In genomic region chr17:64455993-64456885, GRCh38 we compare ENCODE assay signal across 11 cellular contexts. TPM values are rescaled to one million over a fixed set of nuclear protein-coding genes. Genes with fewer than 3 reads are reported as not detected.
A peak's percentile ranks its signal among the peaks of the same experiment; 100 is the strongest.
DNase-seq lines count a peak whose midpoint lies in the region; ATAC-seq, FAIRE-seq and TF ChIP-seq lines count a peak whose summit lies in the region.
"Had no signal": no experiment of that assay in that cellular context is flagged by ENCODE, and none has a peak within 500 bp of the region (broad histone marks: within the 10 kb centered on the region; RNA-seq: fewer than 3 reads in every experiment).

No MANE protein-coding gene starts in this region.

- H4K20me1 ChIP-seq in DND-41 (ENCODE audit: insufficient read depth, low read length) (no peaks in the 10 kb centered on the region), HepG2 (ENCODE audit: insufficient read depth, low read length) (no peaks in the 10 kb centered on the region)

- no peaks in the 10 kb centered on the region for H3K79me2 ChIP-seq in DND-41 (ENCODE audit: insufficient read depth, low read length)
- no peaks in the 10 kb centered on the region for H3K79me2 ChIP-seq in HepG2 (ENCODE audit: insufficient read depth, low read length)

- BruUV-seq in HepG2 (replicated peaks; lab: Mats Ljungman, UMichigan), result no TSS peak

- WGBS in HepG2 (ENCODE audit: low lambda C conversion rate), result 29% methylated on average over 8 of the region's 8 CpGs
- WGBS in thyroid gland, 2 donors, result 88 to 90% methylated on average over 8 of the region's 8 CpGs
- WGBS in esophagus squamous epithelium, 2 donors, result 61 to 71% methylated on average over 8 of the region's 8 CpGs

- H3K9ac ChIP-seq in DND-41 (ENCODE audit: low read depth, low read length) (no peak overlapping the region), HepG2 (ENCODE audit: insufficient read depth, low read depth, low read length) (no peak overlapping the region)
- H3K9ac ChIP-seq: neural progenitor cell had no signal

- in situ Hi-C loops in HepG2 (cut with HindIII; ENCODE audit: extremely low pct_ligation_motif_present, low pct_unique_long_range_greater_than_20kb), result no loop called here
- in situ Hi-C loops in gastrocnemius medialis (cut with MboI; ENCODE audit: low sequenced_read_pairs in 4 of 4), result no loop called here

- POLR2A ChIA-PET in HepG2 (lab: Yijun Ruan, JAX), result interaction anchor here (1.3 kb wide), 1 partner anchor 41 kb away, joined by 3 read pairs; the partner anchor contains the start of gene POLG2

- TF ChIP-seq POLR2A in HepG2 (IDR thresholded peaks at IDR 0.05; ENCODE audit: insufficient read depth in 1 of 2, low read depth in 2 of 2, low read length in 2 of 2) (no peak), gastrocnemius medialis (IDR thresholded peaks at IDR 0.05) (no peak), thyroid gland (IDR thresholded peaks at IDR 0.05) (no peak), esophagus squamous epithelium (IDR thresholded peaks at IDR 0.05) (no peak)

- no peaks in the 10 kb centered on the region for H3K36me3 ChIP-seq in DND-41 (ENCODE audit: insufficient read depth, low read length)
- H3K36me3 ChIP-seq in HepG2 (replicated peaks in 1 of 2; ENCODE audit: control insufficient read depth in 1 of 2, insufficient read depth in 2 of 2, low read length in 2 of 2), result no peaks in the 10 kb centered on the region
- no peaks in the 10 kb centered on the region for H3K36me3 ChIP-seq in gastrocnemius medialis
- H3K36me3 ChIP-seq in thyroid gland, result no peaks in the 10 kb centered on the region
- no peaks in the 10 kb centered on the region for H3K36me3 ChIP-seq in esophagus squamous epithelium
- H3K36me3 ChIP-seq: neural progenitor cell had no signal

- TF ChIP-seq CTCF in DND-41 (IDR thresholded peaks at IDR 0.05; ENCODE audit: borderline replicate concordance, extremely low read depth, low read length, poor library complexity, severe bottlenecking), result no peak
- TF ChIP-seq CTCF in HepG2 (CRISPR knock-in tag; IDR thresholded peaks at IDR 0.05), result no peak
- no peak for TF ChIP-seq CTCF in gastrocnemius medialis (IDR thresholded peaks at IDR 0.05 in 4 of 5, conservative IDR thresholded peaks at IDR 0.05 in 1 of 5)
- no peak for TF ChIP-seq CTCF in thyroid gland (IDR thresholded peaks at IDR 0.05)
- TF ChIP-seq CTCF in esophagus squamous epithelium (IDR thresholded peaks at IDR 0.05), result no peak

- ATAC-seq in DND-41 (ENCODE audit: insufficient read depth, low read depth), result peak; percentile 89
- ATAC-seq in HG03175 (IDR thresholded peaks at IDR 0.05; ENCODE audit: unreplicated experiment), result peak; percentile 64
- ATAC-seq in HepG2, result no peak
- ATAC-seq in gastrocnemius medialis, result no peak
- ATAC-seq in HG03442 (IDR thresholded peaks at IDR 0.05; ENCODE audit: unreplicated experiment), result no peak

- intact Hi-C loops in HepG2 (cut with micrococcal nuclease; ENCODE audit: unreplicated experiment), result no loop called here
- intact Hi-C loops in gastrocnemius medialis (cut with DNase I; ENCODE audit: low total_unique reads), result no loop called here
- intact Hi-C loops in thyroid gland (cut with DNase I), result no loop called here
- intact Hi-C loops in esophagus squamous epithelium (cut with DNase I), result no loop called here

- H3K27ac ChIP-seq in DND-41 (ENCODE audit: low read length) (peak overlapping the region; percentile 63), HepG2 (ENCODE audit: extremely low read length, insufficient read depth, low read length) (no peak overlapping the region), gastrocnemius medialis (no peak overlapping the region), thyroid gland (no peak overlapping the region), esophagus squamous epithelium (no peak overlapping the region)
- H3K27ac ChIP-seq: neural progenitor cell had no signal

- CTCF ChIA-PET in HepG2 (lab: Yijun Ruan, JAX; ENCODE audit: low intra/inter-chr PET ratio, low total read pairs), result no interaction called here

- H3K9me3 ChIP-seq in DND-41 (ENCODE audit: insufficient read depth, low read length, severe bottlenecking) (no peaks in the 10 kb centered on the region), HepG2 (ENCODE audit: low read length) (no peaks in the 10 kb centered on the region), gastrocnemius medialis (no peaks in the 10 kb centered on the region), thyroid gland (no peaks in the 10 kb centered on the region), esophagus squamous epithelium (no peaks in the 10 kb centered on the region)

- no peak overlapping the region for H3K4me3 ChIP-seq in DND-41 (ENCODE audit: low read depth in 1 of 2, low read length in 2 of 2)
- H3K4me3 ChIP-seq in HepG2 (replicated peaks in 1 of 3; ENCODE audit: insufficient read depth in 1 of 3, low read depth in 2 of 3, low read length in 3 of 3), result no peak overlapping the region
- no peak overlapping the region for H3K4me3 ChIP-seq in gastrocnemius medialis
- no peak overlapping the region for H3K4me3 ChIP-seq in thyroid gland (replicated peaks in 1 of 3)
- H3K4me3 ChIP-seq in esophagus squamous epithelium, result no peak overlapping the region
- H3K4me3 ChIP-seq: neural progenitor cell had no signal

- FAIRE-seq in HepG2 (lab: Jason Lieb, UNC), result no peak

- no peak for TF ChIP-seq EP300 in HepG2 (IDR thresholded peaks at IDR 0.05; ENCODE audit: low read depth in 2 of 2, low read length in 2 of 2)
- TF ChIP-seq EP300 in HepG2 (CRISPR knock-in tag; IDR thresholded peaks at IDR 0.05; ENCODE audit: borderline replicate concordance), result no peak

- H2AFZ ChIP-seq in DND-41 (ENCODE audit: low read depth, low read length) (peak overlapping the region; percentile 61), HepG2 (ENCODE audit: low read length) (no peak overlapping the region)
- H2AFZ ChIP-seq: neural progenitor cell had no signal

- H3K27me3 ChIP-seq in DND-41 (ENCODE audit: insufficient read depth, low read length, poor library complexity), result no peaks in the 10 kb centered on the region
- H3K27me3 ChIP-seq in HepG2 (ENCODE audit: control insufficient read depth in 1 of 2, insufficient read depth in 2 of 2, low read length in 2 of 2), result peaks cover 0 to 11% of the 10 kb centered on the region in 2 experiments; a peak in 3 of 5 replicates
- no peaks in the 10 kb centered on the region for H3K27me3 ChIP-seq in gastrocnemius medialis
- no peaks in the 10 kb centered on the region for H3K27me3 ChIP-seq in thyroid gland
- H3K27me3 ChIP-seq in esophagus squamous epithelium, result no peaks in the 10 kb centered on the region
- H3K27me3 ChIP-seq: neural progenitor cell had no signal

- no peak for TF ChIP-seq RAD21 in HepG2 (CRISPR knock-in tag; IDR thresholded peaks at IDR 0.05)

- H3K4me2 ChIP-seq in DND-41 (ENCODE audit: insufficient read depth, low read length) (no peak overlapping the region), HepG2 (ENCODE audit: low read depth, low read length) (peak overlapping the region; percentile 33; the same call in 1 of the 2 replicates)
- H3K4me2 ChIP-seq: neural progenitor cell had no signal

- peaks cover 9% of the 10 kb centered on the region for H3K4me1 ChIP-seq in DND-41 (ENCODE audit: insufficient read depth, low read length)
- peaks cover 7% of the 10 kb centered on the region; the same call in 1 of the 2 replicates for H3K4me1 ChIP-seq in HepG2 (ENCODE audit: insufficient read depth, low read length)
- H3K4me1 ChIP-seq in gastrocnemius medialis, result no peaks in the 10 kb centered on the region
- peaks cover 0 to 7% of the 10 kb centered on the region in 2 donors for H3K4me1 ChIP-seq in thyroid gland
- no peaks in the 10 kb centered on the region for H3K4me1 ChIP-seq in esophagus squamous epithelium
- H3K4me1 ChIP-seq: neural progenitor cell had no signal

- DNase-seq in DND-41 (peak; percentile 29), SKM-1 treated with dmso at 0.1 percent for 144 hours (lab: John Stamatoyannopoulos, UW; ENCODE audit: unreplicated experiment) (peak; percentile 78), HepG2 (ENCODE audit: low spot score) (no peak), gastrocnemius medialis (no peak), thyroid gland (no peak), esophagus squamous epithelium (lab: John Stamatoyannopoulos, UW) (no peak)
- DNase-seq: activated naive CD4-positive, alpha-beta T cell; NCI-H2171 treated with DMSO at 0.1 percent for 48 hours had no signal

RNA-seq across cellular contexts. Expression of gene MILR1, which starts 7.3 kb away (rescaled TPM):
- total RNA-seq in HepG2 (2016; rRNA removed; fragmentation: Illumina TruSeq; extraction: Trizol), result 0.27 TPM in 1 of 2 replicates, not detected in the other
- total RNA-seq in HepG2 (2016; cell fraction: cytosol; rRNA removed; fragmentation: Illumina TruSeq; extraction: Trizol; ENCODE audit: low read depth), result not detected in 2 replicates
- total RNA-seq in HepG2 (2016; cell fraction: insoluble cytoplasmic fraction; rRNA removed; fragmentation: Illumina TruSeq; extraction: Trizol), result not detected in 2 replicates
- not detected in 2 replicates for total RNA-seq in HepG2 (2016; cell fraction: membrane; rRNA removed; fragmentation: Illumina TruSeq; extraction: Trizol)
- total RNA-seq in HepG2 (2016; cell fraction: nucleus; rRNA removed; fragmentation: Illumina TruSeq; extraction: Trizol), result not detected in 2 replicates
- polyA plus RNA-seq in HepG2 (2011; rRNA removed), result 0.98 and 1.7 TPM in 2 replicates
- polyA plus RNA-seq in HepG2 (2011; cell fraction: cytosol; rRNA removed), result 0.47 and 0.75 TPM in 2 replicates
- 0.80 and 1.5 TPM in 2 replicates for polyA plus RNA-seq in HepG2 (2011; cell fraction: nucleus; rRNA removed)
- 0.57 TPM in 1 of 2 replicates, not detected in the other for polyA plus RNA-seq in HepG2 (2012)
- polyA plus RNA-seq in HepG2 (2016; cell fraction: cytosol; fragmentation: Illumina TruSeq; extraction: Trizol; ENCODE audit: low read depth), result not detected in 2 replicates
- not detected in 2 replicates for polyA plus RNA-seq in HepG2 (2016; cell fraction: insoluble cytoplasmic fraction; fragmentation: Illumina TruSeq; extraction: Trizol; ENCODE audit: low read depth)
- 0.34 TPM in 1 of 2 replicates, not detected in the other for polyA plus RNA-seq in HepG2 (2016; cell fraction: membrane; fragmentation: Illumina TruSeq; extraction: Trizol; ENCODE audit: low read depth)
- 0.64 TPM in 1 of 2 replicates, not detected in the other for polyA plus RNA-seq in HepG2 (2016; cell fraction: nucleus; fragmentation: Illumina TruSeq; extraction: Trizol; ENCODE audit: insufficient read depth, low read depth)
- polyA minus RNA-seq in HepG2 (2011; rRNA and poly(A)+ RNA removed; ENCODE audit: low replicate concordance), result 0.72 TPM in 1 of 2 replicates, not detected in the other
- polyA minus RNA-seq in HepG2 (2011; cell fraction: cytosol; rRNA and poly(A)+ RNA removed), result not detected in 2 replicates
- polyA minus RNA-seq in HepG2 (2011; cell fraction: nucleus; rRNA and poly(A)+ RNA removed), result 1.2 and 2.5 TPM in 2 replicates
- total RNA-seq in gastrocnemius medialis, result 1 to 10 TPM in 2 of 4 donors, under 1 TPM in 1, not detected in 1; 0.76 to 3.3 (median 2.2) TPM
- 10 to 100 TPM in 1 of 4 donors, 1 to 10 TPM in 2, not detected in 1; 2.3 to 14.6 (median 6.8) TPM for total RNA-seq in thyroid gland
- total RNA-seq in esophagus squamous epithelium, result 1 to 10 TPM in 3 of 4 donors, under 1 TPM in 1; 0.79 to 8.1 (median 1.8) TPM

RNA-seq across cellular contexts. Expression of gene POLG2, which starts 40.6 kb away (rescaled TPM):
- total RNA-seq in HepG2 (2016; rRNA removed; fragmentation: Illumina TruSeq; extraction: Trizol) (16.2 and 25.5 TPM in 2 replicates), gastrocnemius medialis (1 to 10 TPM; 1.4 to 5.6 (median 2.6) TPM), thyroid gland (10 to 100 TPM; 10.6 to 15.0 (median 13.1) TPM), esophagus squamous epithelium (10 to 100 TPM in 1 of 4 donors, 1 to 10 TPM in 3; 3.9 to 12.0 (median 8.2) TPM)
- 6.2 and 6.5 TPM in 2 replicates for total RNA-seq in HepG2 (2016; cell fraction: cytosol; rRNA removed; fragmentation: Illumina TruSeq; extraction: Trizol; ENCODE audit: low read depth)
- total RNA-seq in HepG2 (2016; cell fraction: insoluble cytoplasmic fraction; rRNA removed; fragmentation: Illumina TruSeq; extraction: Trizol), result 17.1 and 25.1 TPM in 2 replicates
- 4.8 and 7.5 TPM in 2 replicates for total RNA-seq in HepG2 (2016; cell fraction: membrane; rRNA removed; fragmentation: Illumina TruSeq; extraction: Trizol)
- 40.2 and 43.9 TPM in 2 replicates for total RNA-seq in HepG2 (2016; cell fraction: nucleus; rRNA removed; fragmentation: Illumina TruSeq; extraction: Trizol)
- polyA plus RNA-seq in HepG2 (2011; rRNA removed), result 19.6 and 21.1 TPM in 2 replicates
- 7.1 and 7.7 TPM in 2 replicates for polyA plus RNA-seq in HepG2 (2011; cell fraction: cytosol; rRNA removed)
- polyA plus RNA-seq in HepG2 (2011; cell fraction: nucleus; rRNA removed), result 33.9 and 48.5 TPM in 2 replicates
- polyA plus RNA-seq in HepG2 (2012), result 20.6 and 26.0 TPM in 2 replicates
- 1.7 and 1.9 TPM in 2 replicates for polyA plus RNA-seq in HepG2 (2016; cell fraction: cytosol; fragmentation: Illumina TruSeq; extraction: Trizol; ENCODE audit: low read depth)
- 15.7 and 18.4 TPM in 2 replicates for polyA plus RNA-seq in HepG2 (2016; cell fraction: insoluble cytoplasmic fraction; fragmentation: Illumina TruSeq; extraction: Trizol; ENCODE audit: low read depth)
- polyA plus RNA-seq in HepG2 (2016; cell fraction: membrane; fragmentation: Illumina TruSeq; extraction: Trizol; ENCODE audit: low read depth), result 2.1 and 3.4 TPM in 2 replicates
- polyA plus RNA-seq in HepG2 (2016; cell fraction: nucleus; fragmentation: Illumina TruSeq; extraction: Trizol; ENCODE audit: insufficient read depth, low read depth), result 81.7 and 89.2 TPM in 2 replicates
- 8.5 and 12.3 TPM in 2 replicates for polyA minus RNA-seq in HepG2 (2011; rRNA and poly(A)+ RNA removed; ENCODE audit: low replicate concordance)
- 3.9 and 5.4 TPM in 2 replicates for polyA minus RNA-seq in HepG2 (2011; cell fraction: cytosol; rRNA and poly(A)+ RNA removed)
- polyA minus RNA-seq in HepG2 (2011; cell fraction: nucleus; rRNA and poly(A)+ RNA removed), result 61.8 and 78.0 TPM in 2 replicates

RNA-seq across cellular contexts. Expression of gene DDX5, which starts 49.9 kb away (rescaled TPM):
- total RNA-seq in HepG2 (2016; rRNA removed; fragmentation: Illumina TruSeq; extraction: Trizol), result 503 and 539 TPM in 2 replicates
- total RNA-seq in HepG2 (2016; cell fraction: cytosol; rRNA removed; fragmentation: Illumina TruSeq; extraction: Trizol; ENCODE audit: low read depth), result 84.1 and 89.7 TPM in 2 replicates
- 489 and 528 TPM in 2 replicates for total RNA-seq in HepG2 (2016; cell fraction: insoluble cytoplasmic fraction; rRNA removed; fragmentation: Illumina TruSeq; extraction: Trizol)
- 116 and 157 TPM in 2 replicates for total RNA-seq in HepG2 (2016; cell fraction: membrane; rRNA removed; fragmentation: Illumina TruSeq; extraction: Trizol)
- 878 and 919 TPM in 2 replicates for total RNA-seq in HepG2 (2016; cell fraction: nucleus; rRNA removed; fragmentation: Illumina TruSeq; extraction: Trizol)
- 622 and 684 TPM in 2 replicates for polyA plus RNA-seq in HepG2 (2011; rRNA removed)
- polyA plus RNA-seq in HepG2 (2011; cell fraction: cytosol; rRNA removed), result 569 and 613 TPM in 2 replicates
- polyA plus RNA-seq in HepG2 (2011; cell fraction: nucleus; rRNA removed), result 1,237 and 1,431 TPM in 2 replicates
- polyA plus RNA-seq in HepG2 (2012), result 388 and 421 TPM in 2 replicates
- 39.4 and 49.0 TPM in 2 replicates for polyA plus RNA-seq in HepG2 (2016; cell fraction: cytosol; fragmentation: Illumina TruSeq; extraction: Trizol; ENCODE audit: low read depth)
- 620 and 627 TPM in 2 replicates for polyA plus RNA-seq in HepG2 (2016; cell fraction: insoluble cytoplasmic fraction; fragmentation: Illumina TruSeq; extraction: Trizol; ENCODE audit: low read depth)
- polyA plus RNA-seq in HepG2 (2016; cell fraction: membrane; fragmentation: Illumina TruSeq; extraction: Trizol; ENCODE audit: low read depth), result 60.1 and 80.5 TPM in 2 replicates
- 1,021 and 1,036 TPM in 2 replicates for polyA plus RNA-seq in HepG2 (2016; cell fraction: nucleus; fragmentation: Illumina TruSeq; extraction: Trizol; ENCODE audit: insufficient read depth, low read depth)
- 1,158 and 1,526 TPM in 2 replicates for polyA minus RNA-seq in HepG2 (2011; rRNA and poly(A)+ RNA removed; ENCODE audit: low replicate concordance)
- polyA minus RNA-seq in HepG2 (2011; cell fraction: cytosol; rRNA and poly(A)+ RNA removed), result 501 and 518 TPM in 2 replicates
- 2,012 and 2,066 TPM in 2 replicates for polyA minus RNA-seq in HepG2 (2011; cell fraction: nucleus; rRNA and poly(A)+ RNA removed)
- total RNA-seq in gastrocnemius medialis, result 100 to 1,000 TPM; 450 to 771 (median 541) TPM
- total RNA-seq in thyroid gland, result 1,000 to 10,000 TPM in 3 of 4 donors, 100 to 1,000 TPM in 1; 895 to 1,792 (median 1,570) TPM
- total RNA-seq in esophagus squamous epithelium, result 100 to 1,000 TPM; 347 to 847 (median 488) TPM

RNA-seq across cellular contexts. Expression of gene CEP95, which starts 50.5 kb away (rescaled TPM):
- total RNA-seq in HepG2 (2016; rRNA removed; fragmentation: Illumina TruSeq; extraction: Trizol) (31.9 and 68.8 TPM in 2 replicates), gastrocnemius medialis (10 to 100 TPM in 3 of 4 donors, 1 to 10 TPM in 1; 6.5 to 18.8 (median 17.7) TPM), thyroid gland (10 to 100 TPM; 62.6 to 91.3 (median 75.8) TPM), esophagus squamous epithelium (10 to 100 TPM; 10.3 to 44.1 (median 23.6) TPM)
- 28.2 and 32.1 TPM in 2 replicates for total RNA-seq in HepG2 (2016; cell fraction: cytosol; rRNA removed; fragmentation: Illumina TruSeq; extraction: Trizol; ENCODE audit: low read depth)
- total RNA-seq in HepG2 (2016; cell fraction: insoluble cytoplasmic fraction; rRNA removed; fragmentation: Illumina TruSeq; extraction: Trizol), result 34.8 and 63.6 TPM in 2 replicates
- 29.6 and 34.9 TPM in 2 replicates for total RNA-seq in HepG2 (2016; cell fraction: membrane; rRNA removed; fragmentation: Illumina TruSeq; extraction: Trizol)
- total RNA-seq in HepG2 (2016; cell fraction: nucleus; rRNA removed; fragmentation: Illumina TruSeq; extraction: Trizol), result 128 and 149 TPM in 2 replicates
- polyA plus RNA-seq in HepG2 (2011; rRNA removed), result 58.6 and 65.9 TPM in 2 replicates
- polyA plus RNA-seq in HepG2 (2011; cell fraction: cytosol; rRNA removed), result 11.6 and 14.3 TPM in 2 replicates
- 128 and 136 TPM in 2 replicates for polyA plus RNA-seq in HepG2 (2011; cell fraction: nucleus; rRNA removed)
- polyA plus RNA-seq in HepG2 (2012), result 42.4 and 43.9 TPM in 2 replicates
- 9.9 and 10.0 TPM in 2 replicates for polyA plus RNA-seq in HepG2 (2016; cell fraction: cytosol; fragmentation: Illumina TruSeq; extraction: Trizol; ENCODE audit: low read depth)
- polyA plus RNA-seq in HepG2 (2016; cell fraction: insoluble cytoplasmic fraction; fragmentation: Illumina TruSeq; extraction: Trizol; ENCODE audit: low read depth), result 31.3 and 31.7 TPM in 2 replicates
- 16.6 and 17.0 TPM in 2 replicates for polyA plus RNA-seq in HepG2 (2016; cell fraction: membrane; fragmentation: Illumina TruSeq; extraction: Trizol; ENCODE audit: low read depth)
- 274 and 290 TPM in 2 replicates for polyA plus RNA-seq in HepG2 (2016; cell fraction: nucleus; fragmentation: Illumina TruSeq; extraction: Trizol; ENCODE audit: insufficient read depth, low read depth)
- polyA minus RNA-seq in HepG2 (2011; rRNA and poly(A)+ RNA removed; ENCODE audit: low replicate concordance), result 37.3 and 40.5 TPM in 2 replicates
- 13.0 and 13.9 TPM in 2 replicates for polyA minus RNA-seq in HepG2 (2011; cell fraction: cytosol; rRNA and poly(A)+ RNA removed)
- polyA minus RNA-seq in HepG2 (2011; cell fraction: nucleus; rRNA and poly(A)+ RNA removed), result 201 and 240 TPM in 2 replicates

Comparison
In these comparisons a context has a peak if more than half of its experiments do, and no peak if none do; other contexts are left out.
1. ATAC-seq: peak in DND-41 (single experiment) and HG03175 (single experiment); none in HepG2 (single experiment), gastrocnemius medialis (0 of 2) and HG03442 (single experiment).
2. DNase-seq: peak in DND-41 (single experiment) and SKM-1 treated with dmso at 0.1 percent for 144 hours (single experiment); none in HepG2 (single experiment), gastrocnemius medialis (0 of 2), thyroid gland (0 of 2) and esophagus squamous epithelium (single experiment).